Comparison of ENCODE assay signal across 23 cellular contexts in the genomic region with DNA sequence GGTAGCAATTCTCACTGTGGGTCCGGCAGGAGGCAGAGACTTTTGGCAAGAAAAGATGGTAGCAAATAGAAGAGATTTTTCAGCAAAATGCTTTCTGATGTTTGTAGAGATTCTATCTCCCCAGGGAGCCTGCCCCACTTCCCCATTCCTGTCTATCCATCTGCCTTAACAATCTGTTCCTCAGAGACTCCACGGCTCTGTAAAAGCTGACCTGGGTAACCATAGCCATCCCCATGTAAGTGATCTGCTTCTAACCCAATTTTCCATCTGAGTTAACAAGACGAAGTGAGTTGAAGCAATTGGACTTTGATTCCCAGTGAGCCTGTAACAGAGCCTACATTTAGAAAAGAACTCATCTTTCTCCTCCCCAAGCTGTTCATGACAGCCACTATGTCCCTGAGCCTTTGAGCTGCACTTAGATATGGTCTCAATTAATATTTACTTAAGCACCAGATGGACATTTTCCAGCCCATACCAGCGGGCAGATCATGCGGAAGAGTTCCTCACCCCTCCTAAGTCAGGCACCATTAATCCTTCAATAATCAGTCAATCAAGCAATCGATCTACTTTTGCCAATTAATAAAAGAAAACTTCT.
DNase-seq lines count a peak whose midpoint lies in the region; ATAC-seq, FAIRE-seq and TF ChIP-seq lines count a peak whose summit lies in the region.
"Had no signal": no experiment of that assay in that cellular context is flagged by ENCODE, and none has a peak within 500 bp of the region (broad histone marks: within the 10 kb centered on the region; RNA-seq: fewer than 3 reads in every experiment).

No MANE protein-coding gene starts in this region.

- H3K27ac Mint-ChIP-seq in activated naive CD8-positive, alpha-beta T cell treated with anti-CD3 and anti-CD28 coated beads for 36 hours: no peak overlapping the region
- H3K27ac Mint-ChIP-seq: CD8-positive, alpha-beta T cell; T-cell had no signal

- no peak overlapping the region for H2BK12ac ChIP-seq in H1 (ENCODE audit: low read depth, low read length)

- no peak overlapping the region for H3K4me3 Mint-ChIP-seq in activated naive CD8-positive, alpha-beta T cell treated with anti-CD3 and anti-CD28 coated beads for 36 hours
- H3K4me3 Mint-ChIP-seq: CD8-positive, alpha-beta T cell; T-cell had no signal

- H3K4me2 ChIP-seq in BLaER1 treated with 17β-estradiol and CSF1 and Interleukin-3, amounts not matched to agents 10 nM and 100 nM: peak overlapping the region in 9 of 11 experiments; percentile 10 to 61 (median 20); a peak in 11 of 22 replicates
- no peak overlapping the region for H3K4me2 ChIP-seq in H1 (ENCODE audit: insufficient read depth in 1 of 2, low read depth in 2 of 2, low read length in 2 of 2)
- H3K4me2 ChIP-seq: A549, SK-N-SH had no signal

- no peaks in the 10 kb centered on the region for H3K36me3 Mint-ChIP-seq in activated naive CD8-positive, alpha-beta T cell treated with anti-CD3 and anti-CD28 coated beads for 36 hours
- H3K36me3 Mint-ChIP-seq: CD8-positive, alpha-beta T cell; T-cell had no signal

- no peaks in the 10 kb centered on the region for H3K36me3 ChIP-seq in BLaER1 treated with 17β-estradiol and CSF1 and Interleukin-3, amounts not matched to agents 10 nM and 100 nM
- H3K36me3 ChIP-seq in H1 (ENCODE audit: control insufficient read depth in 2 of 4, insufficient read depth in 4 of 4, low read length in 3 of 4): no peaks in the 10 kb centered on the region

- no peak for TF ChIP-seq RAD21 in H1 (IDR thresholded peaks at IDR 0.05 in 1 of 2, conservative IDR thresholded peaks at IDR 0.05 in 1 of 2; ENCODE audit: low read depth in 2 of 2, low read length in 2 of 2)

- no peak overlapping the region for H3K23ac ChIP-seq in H1 (ENCODE audit: insufficient read length)

- no peak overlapping the region for H3K4ac ChIP-seq in H1 (replicated peaks; ENCODE audit: insufficient read length, low read depth, low read length)

- TF ChIP-seq POLR2A in H1 (IDR thresholded peaks at IDR 0.05; ENCODE audit: control extremely low read depth in 1 of 2, low read depth in 2 of 2, low read length in 2 of 2): no peak

- POLR2A ChIA-PET in H1 (lab: Charles Lee; ENCODE audit: partially characterized antibody): no interaction called here

- H3K18ac ChIP-seq in H1 (ENCODE audit: extremely low read depth, low read length): no peak overlapping the region

- DNase-seq in NCI-H1694 (lab: John Stamatoyannopoulos, UW) (peak; percentile 78), NCI-H524 treated with DMSO at 0.1 percent for 48 hours (lab: John Stamatoyannopoulos, UW) (peak; percentile 45), H1 (ENCODE audit: low read depth in 1 of 2, low spot score in 2 of 2) (no peak), anterior cingulate cortex (lab: John Stamatoyannopoulos, UW) (no peak)
- DNase-seq in activated CD8-positive, alpha-beta memory T cell treated with anti-CD3 and anti-CD28 coated beads, Interleukin-2, amount 50 U/mL, for 48 hours: no peak
- no peak for DNase-seq in activated naive CD8-positive, alpha-beta T cell treated with anti-CD3 and anti-CD28 coated beads for 36 hours
- DNase-seq: CD8-positive, alpha-beta T cell; DND-41; GDM1; IMR-90; NCI-H1048; NCI-H1436; NCI-H2081 treated with DMSO at 0.1 percent for 48 hours; NCI-H2227 treated with DMSO at 0.1 percent for 48 hours; OCI-M1; SHP77; SK-N-SH; T-cell had no signal

- H4K91ac ChIP-seq in H1 (replicated peaks; ENCODE audit: insufficient read length, low read length): no peak overlapping the region

- H3K79me2 ChIP-seq in H1 (ENCODE audit: control insufficient read depth in 1 of 2, insufficient read depth in 2 of 2, low read length in 2 of 2): no peaks in the 10 kb centered on the region

- no peak overlapping the region for H2BK120ac ChIP-seq in H1 (replicated peaks; ENCODE audit: low read depth, low read length)

- no peak overlapping the region for H4K8ac ChIP-seq in H1 (ENCODE audit: extremely low read depth, insufficient read depth, low read length)

- no peak overlapping the region for H3K56ac ChIP-seq in H1 (replicated peaks; ENCODE audit: insufficient read length, low read depth, low read length)

- ATAC-seq in HG03342 (IDR thresholded peaks at IDR 0.05; ENCODE audit: unreplicated experiment): no peak
- ATAC-seq: A549; CD8-positive, alpha-beta T cell; T-cell had no signal

- peaks cover 9 to 22% (median 17%) of the 10 kb centered on the region in 10 experiments; a peak in 17 of 20 replicates for H3K4me1 ChIP-seq in BLaER1 treated with 17β-estradiol and CSF1 and Interleukin-3, amounts not matched to agents 10 nM and 100 nM
- no peaks in the 10 kb centered on the region for H3K4me1 ChIP-seq in H1 (replicated peaks in 1 of 4; ENCODE audit: control insufficient read depth in 3 of 4, insufficient read depth in 4 of 4, low read length in 3 of 4)
- H3K4me1 ChIP-seq: A549 had no signal

- H2BK5ac ChIP-seq in H1 (ENCODE audit: low read depth, low read length): no peak overlapping the region

- peak overlapping the region; percentile 52; the same call in 1 of the 2 replicates for H2AFZ ChIP-seq in H1 (ENCODE audit: low read length)

- no peak overlapping the region for H2AK5ac ChIP-seq in H1 (ENCODE audit: low read depth, low read length)

- no peak overlapping the region for H3K4me3 ChIP-seq in BLaER1 treated with 17β-estradiol and CSF1 and Interleukin-3, amounts not matched to agents 10 nM and 100 nM
- no peak overlapping the region for H3K4me3 ChIP-seq in H1 (ENCODE audit: extremely low read depth in 1 of 4, insufficient read depth in 2 of 4, low read depth in 3 of 4, low read length in 4 of 4)
- H3K4me3 ChIP-seq: A549 had no signal

- peaks cover 0 to 14% (median 11%) of the 10 kb centered on the region in 11 experiments; a peak in 9 of 22 replicates for H3K9me3 ChIP-seq in BLaER1 treated with 17β-estradiol and CSF1 and Interleukin-3, amounts not matched to agents 10 nM and 100 nM (replicated peaks in 1 of 11)
- no peaks in the 10 kb centered on the region for H3K9me3 ChIP-seq in H1 (ENCODE audit: insufficient read depth in 2 of 2, low read depth in 1 of 2, low read length in 1 of 2)
- H3K9me3 ChIP-seq: A549 had no signal

- no peaks in the 10 kb centered on the region for H3K27me3 ChIP-seq in BLaER1 treated with 17β-estradiol and CSF1 and Interleukin-3, amounts not matched to agents 10 nM and 100 nM
- H3K27me3 ChIP-seq in H1 (replicated peaks in 1 of 4; ENCODE audit: control insufficient read depth in 3 of 4, extremely low read depth in 1 of 4, insufficient read depth in 3 of 4, low read length in 3 of 4): no peaks in the 10 kb centered on the region

- H3K27ac ChIP-seq in BLaER1 treated with 17β-estradiol and CSF1 and Interleukin-3, amounts not matched to agents 10 nM and 100 nM: no peak overlapping the region
- no peak overlapping the region for H3K27ac ChIP-seq in H1 (ENCODE audit: low read depth, low read length)
- H3K27ac ChIP-seq: A549, HL-60 had no signal

- no peak overlapping the region for H2BK20ac ChIP-seq in H1 (ENCODE audit: low read length)

- CTCF ChIA-PET in H1 (lab: Charles Lee; ENCODE audit: partially characterized antibody): interaction anchor here (1.5 kb wide), 1 partner anchor 14 kb away, joined by 4 read pairs; no protein-coding TSS in a partner anchor

- H3K27me3 Mint-ChIP-seq in activated naive CD8-positive, alpha-beta T cell treated with anti-CD3 and anti-CD28 coated beads for 36 hours: no peaks in the 10 kb centered on the region

- no peaks in the 10 kb centered on the region for H3K4me1 Mint-ChIP-seq in activated naive CD8-positive, alpha-beta T cell treated with anti-CD3 and anti-CD28 coated beads for 36 hours
- H3K4me1 Mint-ChIP-seq: T-cell had no signal

- no peak for FAIRE-seq in H1 (lab: Jason Lieb, UNC)
- FAIRE-seq: A549, H54 had no signal

- no peak overlapping the region for H2BK15ac ChIP-seq in H1 (ENCODE audit: low read length)

- no peak overlapping the region for H3K14ac ChIP-seq in H1 (ENCODE audit: insufficient read length)

- no peaks in the 10 kb centered on the region for H3K9me3 Mint-ChIP-seq in activated naive CD8-positive, alpha-beta T cell treated with anti-CD3 and anti-CD28 coated beads for 36 hours
- H3K9me3 Mint-ChIP-seq: CD8-positive, alpha-beta T cell had no signal

- no peak for TF ChIP-seq EP300 in H1 (IDR thresholded peaks at IDR 0.05; ENCODE audit: borderline replicate concordance in 1 of 2, low read depth in 2 of 2, low read length in 2 of 2)

- no peak overlapping the region for H3K9ac ChIP-seq in BLaER1 treated with 17β-estradiol and CSF1 and Interleukin-3, amounts not matched to agents 10 nM and 100 nM
- no peak overlapping the region for H3K9ac ChIP-seq in H1 (replicated peaks in 1 of 4; ENCODE audit: extremely low read depth in 1 of 4, low read depth in 3 of 4, low read length in 3 of 4)
- H3K9ac ChIP-seq: SK-N-SH had no signal

- H4K5ac ChIP-seq in H1 (ENCODE audit: insufficient read length, low read depth, low read length): no peak overlapping the region

- no peaks in the 10 kb centered on the region for H3K79me1 ChIP-seq in H1 (ENCODE audit: low read depth, low read length)

- 78% methylated on average over 6 of the region's 6 CpGs; no CpG with 5 or more reads in 1 of the 2 experiments for WGBS in H1 (ENCODE audit: extremely low coverage in 1 of 2, insufficient coverage in 1 of 2, insufficient read length in 1 of 2, insufficient replicate concordance in 2 of 2, low coverage in 1 of 2, low lambda C conversion rate in 2 of 2, missing lambda C conversion rate in 1 of 2), 2 experiments

- H3K23me2 ChIP-seq in H1 (ENCODE audit: low read depth, low read length): no peaks in the 10 kb centered on the region

- TF ChIP-seq CTCF in H1 (IDR thresholded peaks at IDR 0.05; ENCODE audit: control extremely low read depth in 1 of 3, insufficient read depth in 1 of 3, low read depth in 1 of 3, low read length in 3 of 3): no peak

- no peaks in the 10 kb centered on the region for H4K20me1 ChIP-seq in BLaER1 treated with 17β-estradiol and CSF1 and Interleukin-3, amounts not matched to agents 10 nM and 100 nM
- no peaks in the 10 kb centered on the region for H4K20me1 ChIP-seq in H1 (replicated peaks in 1 of 2; ENCODE audit: control insufficient read depth in 1 of 2, insufficient read depth in 2 of 2, low read length in 2 of 2)

TF ChIP-seq in H1, 55 proteins besides CTCF, POLR2A, EP300 and RAD21:
- no peak for TF ChIP-seq KDM1A (IDR thresholded peaks at IDR 0.05; ENCODE audit: borderline replicate concordance, low read length)
- no peak for TF ChIP-seq POLR2AphosphoS5 (IDR thresholded peaks at IDR 0.05; ENCODE audit: low read depth, low read length)
- no peak for TF ChIP-seq CEBPB (IDR thresholded peaks at IDR 0.05; ENCODE audit: low read depth, low read length)
- TF ChIP-seq YY1 (IDR thresholded peaks at IDR 0.05; ENCODE audit: low read depth, low read length): no peak
TF ChIP-seq in H1: peak in this region for 0.

Comparison
In these comparisons a context has a peak if more than half of its experiments do, and no peak if none do; other contexts are left out.
1. H3K4me2 ChIP-seq: peak in BLaER1 treated with 17β-estradiol and CSF1 and Interleukin-3, amounts not matched to agents 10 nM and 100 nM (9 of 11); none in H1 (0 of 2).
2. DNase-seq: peak in NCI-H1694 (single experiment) and NCI-H524 treated with DMSO at 0.1 percent for 48 hours (single experiment); none in H1 (0 of 2), anterior cingulate cortex (0 of 58), activated CD8-positive, alpha-beta memory T cell treated with anti-CD3 and anti-CD28 coated beads, Interleukin-2, amount 50 U/mL, for 48 hours (single experiment) and activated naive CD8-positive, alpha-beta T cell treated with anti-CD3 and anti-CD28 coated beads for 36 hours (single experiment).